Comparison of ENCODE assay signal across 8 cellular contexts in the genomic region with DNA sequence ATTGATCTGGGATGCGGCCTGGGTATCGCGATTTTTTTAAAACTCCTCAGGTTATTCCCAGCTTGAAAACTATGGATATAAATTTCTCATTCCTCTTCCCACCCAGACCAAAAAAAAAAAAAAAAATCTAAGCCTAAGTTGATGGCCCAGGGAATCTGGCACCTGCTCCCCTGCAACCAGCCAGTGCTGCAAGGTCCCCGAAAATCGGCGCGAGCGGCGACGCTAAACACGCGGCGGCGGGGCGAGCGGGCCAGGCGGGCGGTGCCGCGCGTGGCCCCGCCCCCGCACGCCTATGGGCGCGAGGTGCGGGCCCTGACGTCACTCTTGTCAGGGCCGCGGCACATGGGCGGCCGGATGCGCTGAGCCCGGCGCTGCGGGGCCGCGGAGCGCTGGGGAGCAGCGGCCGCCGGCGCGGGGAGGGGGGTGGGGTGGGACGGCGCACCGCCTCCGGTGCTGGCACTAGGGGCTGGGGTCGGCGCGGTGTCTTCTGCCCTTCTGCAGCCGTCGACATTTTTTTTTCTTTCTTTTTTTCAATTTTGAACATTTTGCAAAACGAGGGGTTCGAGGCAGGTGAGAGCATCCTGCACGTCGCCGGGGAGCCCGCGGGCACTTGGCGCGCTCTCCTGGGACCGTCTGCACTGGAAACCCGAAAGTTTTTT. TPM values are rescaled to one million over a fixed set of nuclear protein-coding genes. Genes with fewer than 3 reads are reported as not detected.
DNase-seq lines count a peak whose midpoint lies in the region; ATAC-seq and TF ChIP-seq lines count a peak whose summit lies in the region.

A gene with protein sequence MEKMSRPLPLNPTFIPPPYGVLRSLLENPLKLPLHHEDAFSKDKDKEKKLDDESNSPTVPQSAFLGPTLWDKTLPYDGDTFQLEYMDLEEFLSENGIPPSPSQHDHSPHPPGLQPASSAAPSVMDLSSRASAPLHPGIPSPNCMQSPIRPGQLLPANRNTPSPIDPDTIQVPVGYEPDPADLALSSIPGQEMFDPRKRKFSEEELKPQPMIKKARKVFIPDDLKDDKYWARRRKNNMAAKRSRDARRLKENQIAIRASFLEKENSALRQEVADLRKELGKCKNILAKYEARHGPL (plus strand): TSS at position 321 of the 659 bp plus-strand sequence. CDS start 525 bp downstream, outside the sequence.

- peaks cover 7% of the 10 kb centered on the region for H3K36me3 Mint-ChIP-seq in Calu3 (ENCODE audit: insufficient read depth, unreplicated experiment)
- no peaks in the 10 kb centered on the region for H3K36me3 Mint-ChIP-seq in IgD-negative memory B cell
- no peaks in the 10 kb centered on the region for H3K36me3 Mint-ChIP-seq in activated naive CD8-positive, alpha-beta T cell treated with anti-CD3 and anti-CD28 coated beads, Interleukin-2, amount 10 ng/mL, durations not matched to agents 7 days and 5 days

- no peak for TF ChIP-seq EP300 in ovary (IDR thresholded peaks at IDR 0.05)

- in situ Hi-C loops in SK-MEL-5 (cut with HindIII; ENCODE audit: low pct_unique_long_range_greater_than_20kb, low sequenced_read_pairs) = no loop called here

- H3K4me1 ChIP-seq in cardiac muscle cell (ENCODE audit: low read depth) = no peaks in the 10 kb centered on the region
- H3K4me1 ChIP-seq in ovary (ENCODE audit: insufficient read depth) = peaks cover 3% of the 10 kb centered on the region

- peak; percentile 90 for ATAC-seq in GM21529 (IDR thresholded peaks at IDR 0.05; ENCODE audit: unreplicated experiment)
- ATAC-seq in activated naive CD8-positive, alpha-beta T cell treated with anti-CD3 and anti-CD28 coated beads, Interleukin-2, amount 10 ng/mL, durations not matched to agents 7 days and 5 days (ENCODE audit: low read depth) = peak; percentile 97

- H3K27ac ChIP-seq in cardiac muscle cell = no peak within 1 kb of the TSS
- H3K27ac ChIP-seq in ovary = peak within 1 kb of the TSS; percentile 87 to 90
- H3K27ac ChIP-seq in temporal lobe (ENCODE audit: low read depth, low read length) = peak within 1 kb of the TSS; percentile 36

- BruUV-seq in Calu3 (replicated peaks; lab: Mats Ljungman, UMichigan) = no TSS peak

- 1 to 2% (median 1%) methylated on average over 55 to 64 of the region's 64 CpGs for WGBS in ovary, 3 donors

- peak within 1 kb of the TSS; percentile 64 for H3K4me3 Mint-ChIP-seq in Calu3 (ENCODE audit: low read depth, unreplicated experiment)
- peak within 1 kb of the TSS; percentile 52 to 88 (median 78) for H3K4me3 Mint-ChIP-seq in IgD-negative memory B cell
- peak within 1 kb of the TSS; percentile 77 for H3K4me3 Mint-ChIP-seq in activated naive CD8-positive, alpha-beta T cell treated with anti-CD3 and anti-CD28 coated beads, Interleukin-2, amount 10 ng/mL, durations not matched to agents 7 days and 5 days

- H3K4me1 Mint-ChIP-seq in Calu3 (ENCODE audit: low read depth, unreplicated experiment) = no peaks in the 10 kb centered on the region
- H3K4me1 Mint-ChIP-seq in IgD-negative memory B cell = peaks cover 6 to 22% (median 8%) of the 10 kb centered on the region in 3 donors
- H3K4me1 Mint-ChIP-seq in activated naive CD8-positive, alpha-beta T cell treated with anti-CD3 and anti-CD28 coated beads, Interleukin-2, amount 10 ng/mL, durations not matched to agents 7 days and 5 days = peaks cover 13% of the 10 kb centered on the region

- peaks cover 35% of the 10 kb centered on the region for H3K27me3 Mint-ChIP-seq in Calu3 (ENCODE audit: unreplicated experiment)
- H3K27me3 Mint-ChIP-seq in IgD-negative memory B cell = peaks cover 72% of the 10 kb centered on the region
- H3K27me3 Mint-ChIP-seq in activated naive CD8-positive, alpha-beta T cell treated with anti-CD3 and anti-CD28 coated beads, Interleukin-2, amount 10 ng/mL, durations not matched to agents 7 days and 5 days = peaks cover 91% of the 10 kb centered on the region

- H3K4me3 ChIP-seq in cardiac muscle cell (peak within 1 kb of the TSS; percentile 50), ovary (peak within 1 kb of the TSS; percentile 54)

- CTCF ChIA-PET in Calu3 (lab: Charles Lee) = interaction anchor here (0.7 kb wide), 1 partner anchor 298 kb away, joined by 4 read pairs; no protein-coding TSS in a partner anchor

- H3K9me3 ChIP-seq in cardiac muscle cell (ENCODE audit: low read depth) (no peaks in the 10 kb centered on the region), ovary (no peaks in the 10 kb centered on the region)

- no peaks in the 10 kb centered on the region for H3K36me3 ChIP-seq in cardiac muscle cell
- no peaks in the 10 kb centered on the region for H3K36me3 ChIP-seq in ovary

- DNase-seq in Calu3 (peak; percentile 75), SK-MEL-5 (ENCODE audit: low read depth, low spot score) (peak; percentile 68), cardiac muscle cell (ENCODE audit: low read depth in 1 of 2, low spot score in 1 of 2) (peak; percentile 84 to 91), ovary (peak; percentile 86 to 91 (median 88))
- peak; percentile 86 for DNase-seq in activated naive CD8-positive, alpha-beta T cell treated with anti-CD3 and anti-CD28 coated beads, Interleukin-2, amount 10 ng/mL, durations not matched to agents 7 days and 5 days

- H3K9me3 Mint-ChIP-seq in Calu3 (ENCODE audit: low read depth, unreplicated experiment) = no peaks in the 10 kb centered on the region
- peaks cover 1 to 11% (median 2%) of the 10 kb centered on the region in 3 donors for H3K9me3 Mint-ChIP-seq in IgD-negative memory B cell
- H3K9me3 Mint-ChIP-seq in activated naive CD8-positive, alpha-beta T cell treated with anti-CD3 and anti-CD28 coated beads, Interleukin-2, amount 10 ng/mL, durations not matched to agents 7 days and 5 days = peaks cover 2% of the 10 kb centered on the region

- POLR2A ChIA-PET in activated naive CD8-positive, alpha-beta T cell treated with anti-CD3 and anti-CD28 coated beads, Interleukin-2, amount 10 ng/mL, durations not matched to agents 7 days and 5 days (lab: Charles Lee) = interaction anchor here (0.6 to 0.7 kb wide), 2 partner anchors 34 to 296 kb away, joined by 3 to 5 read pairs; no protein-coding TSS in a partner anchor

- H3K27ac Mint-ChIP-seq in Calu3 (ENCODE audit: unreplicated experiment) (no peak within 1 kb of the TSS), IgD-negative memory B cell (peak within 1 kb of the TSS; percentile 16 to 84 (median 51))
- no peak within 1 kb of the TSS for H3K27ac Mint-ChIP-seq in activated naive CD8-positive, alpha-beta T cell treated with anti-CD3 and anti-CD28 coated beads, Interleukin-2, amount 10 ng/mL, durations not matched to agents 7 days and 5 days

- intact Hi-C loops in Calu3 (cut with micrococcal nuclease; ENCODE audit: unreplicated experiment) = loop anchor here (2.0 kb wide), 1 partner anchor 26 kb away; no protein-coding TSS in a partner anchor
- intact Hi-C loops in ovary (cut with DNase I) = loop anchor here in 1 of 4 donors (2.0 to 5.0 kb wide), 2 partner anchors 26 to 38 kb away; no protein-coding TSS in a partner anchor

- H3K27me3 ChIP-seq in cardiac muscle cell (peaks cover 85% of the 10 kb centered on the region), ovary (no peaks in the 10 kb centered on the region)

- TF ChIP-seq CTCF in Calu3 (IDR thresholded peaks at IDR 0.05; ENCODE audit: unreplicated experiment) (no peak), cardiac muscle cell (IDR thresholded peaks at IDR 0.05; ENCODE audit: low read depth, low read length) (no peak), ovary (IDR thresholded peaks at IDR 0.05) (no peak)

- TF ChIP-seq POLR2A in ovary (IDR thresholded peaks at IDR 0.05) = peak; percentile 72

RNA-seq across cellular contexts. Expression of the gene that starts here (rescaled TPM):
- total RNA-seq in Calu3 (2022) = 1.3 and 3.3 TPM in 2 replicates
- polyA plus RNA-seq in IgD-negative memory B cell = not detected
- 0.24 and 1.8 TPM in 2 replicates for total RNA-seq in SK-MEL-5 (2014; rRNA removed; shearing (Covaris generic))
- 0.31 and 0.91 TPM in 2 replicates for polyA plus RNA-seq in SK-MEL-5 (2015; cell fraction: cytosol; rRNA removed)
- polyA plus RNA-seq in SK-MEL-5 (2015; cell fraction: nucleus; rRNA removed) = 0.59 and 2.1 TPM in 2 replicates
- total RNA-seq in activated naive CD8-positive, alpha-beta T cell treated with anti-CD3 and anti-CD28 coated beads, Interleukin-2, amount 10 ng/mL, durations not matched to agents 7 days and 5 days = 1 to 10 TPM in 1 of 2 experiments, under 1 TPM in 1; 0.67 to 1.3 TPM
- total RNA-seq in cardiac muscle cell = 0.28 and 0.74 TPM in 2 replicates
- polyA plus RNA-seq in cardiac muscle cell = 0.29 TPM in 1 of 2 replicates, not detected in the other
- total RNA-seq in ovary = 100 to 1,000 TPM in 1 of 7 donors, 10 to 100 TPM in 6; 38.9 to 106 (median 54.3) TPM
- 10 to 100 TPM; 28.0 to 37.9 TPM for polyA plus RNA-seq in ovary
- total RNA-seq in temporal lobe = 6.6 TPM

Comparison
In these comparisons a context has a peak if more than half of its experiments do, and no peak if none do; other contexts are left out.
1. RNA of the gene that starts here (polyA plus RNA-seq): 28.0 to 37.9 TPM in ovary; 0.29 TPM in cardiac muscle cell and not detected in IgD-negative memory B cell (single experiment); every median in the first group is over 10 times any median in the second.
2. Peak in DNase-seq and H3K4me3 ChIP-seq in cardiac muscle cell; RNA of the gene not detected or under 1 TPM.
3. H3K27ac Mint-ChIP-seq: peak in IgD-negative memory B cell (3 of 3); none in Calu3 (single experiment) and activated naive CD8-positive, alpha-beta T cell treated with anti-CD3 and anti-CD28 coated beads, Interleukin-2, amount 10 ng/mL, durations not matched to agents 7 days and 5 days (single experiment).
4. Peak in every context shown above with its lines, with median percentiles within 50 percentile points of each other: DNase-seq and H3K4me3 Mint-ChIP-seq.